In the genomic region with DNA sequence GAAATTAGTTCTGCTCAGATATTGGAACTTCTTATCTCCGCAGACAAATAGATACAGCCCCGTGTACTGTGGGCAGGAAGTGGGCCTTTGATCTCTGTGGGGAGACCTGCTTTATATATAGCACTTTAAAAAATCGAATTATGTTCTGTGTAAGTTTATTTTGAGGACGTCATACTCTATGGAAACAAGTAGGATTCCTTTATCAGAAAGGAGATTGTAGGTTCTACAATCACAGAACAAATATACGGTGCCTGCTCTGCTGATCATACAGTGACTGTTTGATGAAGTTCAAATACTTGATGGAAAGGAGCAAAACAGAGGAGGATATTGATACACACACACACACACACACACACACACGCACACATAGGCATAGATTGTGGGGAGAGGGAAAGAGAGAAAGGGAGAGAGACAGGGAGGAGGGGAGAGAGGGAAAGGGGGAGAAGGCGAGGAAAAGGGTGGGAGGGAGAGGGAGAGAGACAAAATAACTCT, we compare ENCODE assay signal across 24 cellular contexts. TPM values are rescaled to one million over a fixed set of nuclear protein-coding genes. Genes with fewer than 3 reads are reported as not detected.
DNase-seq lines count a peak whose midpoint lies in the region; ATAC-seq and TF ChIP-seq lines count a peak whose summit lies in the region.
"Had no signal": no experiment of that assay in that cellular context is flagged by ENCODE, and none has a peak within 500 bp of the region (broad histone marks: within the 10 kb centered on the region; RNA-seq: fewer than 3 reads in every experiment).

No MANE protein-coding gene starts in this region.

- H3K36me3 Mint-ChIP-seq in activated T-cell treated with anti-CD3 and anti-CD28 coated beads, Interleukin-2, amount 50 U/mL, for 4 hours (ENCODE audit: insufficient read depth), result no peaks in the 10 kb centered on the region
- peaks cover 2% of the 10 kb centered on the region for H3K36me3 Mint-ChIP-seq in effector memory CD8-positive, alpha-beta T cell (ENCODE audit: insufficient read depth)
- H3K36me3 Mint-ChIP-seq: activated naive CD4-positive, alpha-beta T cell treated with anti-CD3 and anti-CD28 coated beads, Interleukin-2, amount 50 U/mL, for 72 hours; stimulated activated memory B cell treated with anti-CD40 and anti-IgM and Interleukin-4, amounts not matched to agents 10 μg/mL and 1 μg/mL and 100 μg/mL, for 72 hours had no signal

- H3K4me1 ChIP-seq in Karpas-422 (ENCODE audit: low read length), result no peaks in the 10 kb centered on the region
- no peaks in the 10 kb centered on the region for H3K4me1 ChIP-seq in osteoblast (ENCODE audit: insufficient read depth, low read length)
- H3K4me1 ChIP-seq: breast epithelium, upper lobe of right lung had no signal

- H3K27me3 ChIP-seq in Karpas-422 (ENCODE audit: low read length) (no peaks in the 10 kb centered on the region), osteoblast (ENCODE audit: insufficient read depth, low read length) (no peaks in the 10 kb centered on the region)
- H3K27me3 ChIP-seq: breast epithelium, neutrophil, upper lobe of right lung had no signal

- DNase-seq in activated T-cell treated with anti-CD3 and anti-CD28 coated beads, Interleukin-2, amount 50 U/mL, for 4 hours, result no peak
- DNase-seq in activated T-cell treated with anti-CD3 and anti-CD28 coated beads, Interleukin-2, amount 50 U/mL, for 48 hours, result no peak
- peak; percentile 11 for DNase-seq in Karpas-422
- DNase-seq in effector memory CD8-positive, alpha-beta T cell, result no peak
- DNase-seq in stimulated activated naive CD8-positive, alpha-beta T cell treated with anti-CD3 and anti-CD28 coated beads, Interleukin-15, Interleukin-2, amounts not matched to agents 100 U/mL and 50 U/mL, for 24 hours, result no peak
- DNase-seq in osteoblast (ENCODE audit: insufficient read length, low spot score, missing footprints), result no peak
- DNase-seq: ACHN; midbrain; NCI-H345; retina; stimulated activated CD4-positive, alpha-beta T cell treated with anti-CD3 and anti-CD28 coated beads, Interleukin-15, amount 100 ng/mL, for 24 hours; upper lobe of right lung; WERI-Rb-1 had no signal

- TF ChIP-seq CTCF in osteoblast (IDR thresholded peaks at IDR 0.05; ENCODE audit: extremely low read depth, low read depth, low read length), result no peak

- no peak overlapping the region for H3K4me2 ChIP-seq in Karpas-422 (ENCODE audit: low read depth, low read length, poor library complexity, severe bottlenecking)
- no peak overlapping the region for H3K4me2 ChIP-seq in osteoblast (ENCODE audit: insufficient read depth, low read length)

- H3K4me3 ChIP-seq in Karpas-422 (ENCODE audit: low read length), result no peak overlapping the region
- H3K4me3 ChIP-seq in osteoblast (ENCODE audit: insufficient read depth, low read length), result no peak overlapping the region
- H3K4me3 ChIP-seq: breast epithelium, upper lobe of right lung had no signal

- peaks cover 11% of the 10 kb centered on the region for H3K4me1 Mint-ChIP-seq in activated T-cell treated with anti-CD3 and anti-CD28 coated beads, Interleukin-2, amount 50 U/mL, for 4 hours (ENCODE audit: low read depth)
- peaks cover 4 to 5% of the 10 kb centered on the region in 2 donors for H3K4me1 Mint-ChIP-seq in effector memory CD8-positive, alpha-beta T cell (ENCODE audit: low read depth in 2 of 2)
- H3K4me1 Mint-ChIP-seq: stimulated activated memory B cell treated with anti-CD40 and anti-IgM and Interleukin-4, amounts not matched to agents 10 μg/mL and 1 μg/mL and 100 μg/mL, for 72 hours had no signal

- H3K36me3 ChIP-seq in Karpas-422 (ENCODE audit: insufficient read depth, low read length) (no peaks in the 10 kb centered on the region), osteoblast (ENCODE audit: insufficient read depth, low read length) (no peaks in the 10 kb centered on the region)
- H3K36me3 ChIP-seq: breast epithelium, neutrophil, upper lobe of right lung, WERI-Rb-1 had no signal

- no peaks in the 10 kb centered on the region for H4K20me1 ChIP-seq in Karpas-422 (ENCODE audit: insufficient read depth, low read depth, low read length)
- no peaks in the 10 kb centered on the region for H4K20me1 ChIP-seq in osteoblast (ENCODE audit: insufficient read depth, low read length)

- no peak overlapping the region for H3K27ac Mint-ChIP-seq in effector memory CD8-positive, alpha-beta T cell
- H3K27ac Mint-ChIP-seq: dendritic cell treated with granulocyte-macrophage colony-stimulating factor and Interleukin-4, amounts not matched to agents 40 ng/mL and 50 ng/mL, for 4 days; stimulated activated memory B cell treated with anti-CD40 and anti-IgM and Interleukin-4, amounts not matched to agents 10 μg/mL and 1 μg/mL and 100 μg/mL, for 72 hours had no signal

- no peak overlapping the region for H2AFZ ChIP-seq in Karpas-422 (ENCODE audit: low read length)
- no peak overlapping the region for H2AFZ ChIP-seq in osteoblast (ENCODE audit: low read length)

- H3K9me2 ChIP-seq in Karpas-422 (replicated peaks; ENCODE audit: insufficient read depth, low read length), result no peaks in the 10 kb centered on the region

- H3K79me2 ChIP-seq in Karpas-422 (ENCODE audit: low read length) (no peaks in the 10 kb centered on the region), osteoblast (ENCODE audit: insufficient read depth, low read length) (no peaks in the 10 kb centered on the region)

- no peak overlapping the region for H3K9ac ChIP-seq in Karpas-422 (ENCODE audit: low read length)

- H3K27ac ChIP-seq in Karpas-422 (ENCODE audit: low read length), result no peak overlapping the region
- H3K27ac ChIP-seq in osteoblast (ENCODE audit: low read depth, low read length), result no peak overlapping the region
- H3K27ac ChIP-seq: neutrophil, upper lobe of right lung, WERI-Rb-1 had no signal

- no peaks in the 10 kb centered on the region for H3K9me3 Mint-ChIP-seq in activated T-cell treated with anti-CD3 and anti-CD28 coated beads, Interleukin-2, amount 50 U/mL, for 4 hours
- no peaks in the 10 kb centered on the region for H3K9me3 Mint-ChIP-seq in effector memory CD8-positive, alpha-beta T cell
- H3K9me3 Mint-ChIP-seq: activated naive CD4-positive, alpha-beta T cell treated with anti-CD3 and anti-CD28 coated beads, Interleukin-2, amount 50 U/mL, for 72 hours; dendritic cell treated with granulocyte-macrophage colony-stimulating factor and Interleukin-4, amounts not matched to agents 40 ng/mL and 50 ng/mL, for 4 days; stimulated activated memory B cell treated with anti-CD40 and anti-IgM and Interleukin-4, amounts not matched to agents 10 μg/mL and 1 μg/mL and 100 μg/mL, for 72 hours had no signal

- peak overlapping the region; percentile 37 for H3K4me3 Mint-ChIP-seq in activated T-cell treated with anti-CD3 and anti-CD28 coated beads, Interleukin-2, amount 50 U/mL, for 4 hours
- no peak overlapping the region for H3K4me3 Mint-ChIP-seq in effector memory CD8-positive, alpha-beta T cell
- H3K4me3 Mint-ChIP-seq: dendritic cell treated with granulocyte-macrophage colony-stimulating factor and Interleukin-4, amounts not matched to agents 40 ng/mL and 50 ng/mL, for 4 days; stimulated activated memory B cell treated with anti-CD40 and anti-IgM and Interleukin-4, amounts not matched to agents 10 μg/mL and 1 μg/mL and 100 μg/mL, for 72 hours had no signal

- H3K9me3 ChIP-seq in Karpas-422 (ENCODE audit: low read length) (no peaks in the 10 kb centered on the region), osteoblast (ENCODE audit: low read depth, low read length) (no peaks in the 10 kb centered on the region)
- H3K9me3 ChIP-seq: breast epithelium, neutrophil, upper lobe of right lung had no signal

- peaks cover 1% of the 10 kb centered on the region for H3K27me3 Mint-ChIP-seq in activated T-cell treated with anti-CD3 and anti-CD28 coated beads, Interleukin-2, amount 50 U/mL, for 4 hours (ENCODE audit: low read depth)
- peaks cover 30 to 58% of the 10 kb centered on the region in 2 donors for H3K27me3 Mint-ChIP-seq in effector memory CD8-positive, alpha-beta T cell
- H3K27me3 Mint-ChIP-seq: dendritic cell treated with granulocyte-macrophage colony-stimulating factor and Interleukin-4, amounts not matched to agents 40 ng/mL and 50 ng/mL, for 4 days had no signal

- peak; percentile 40 to 65 for ATAC-seq in activated T-cell treated with anti-CD3 and anti-CD28 coated beads, Interleukin-2, amount 50 U/mL, for 4 hours
- peak; percentile 54 for ATAC-seq in effector memory CD8-positive, alpha-beta T cell (replicated peaks)
- ATAC-seq in stimulated activated naive CD8-positive, alpha-beta T cell treated with anti-CD3 and anti-CD28 coated beads, Interleukin-15, Interleukin-2, amounts not matched to agents 100 U/mL and 50 U/mL, for 24 hours, result peak; percentile 43
- ATAC-seq in GM19452 (IDR thresholded peaks at IDR 0.05; ENCODE audit: unreplicated experiment) (no peak), HG02763 (IDR thresholded peaks at IDR 0.05; ENCODE audit: unreplicated experiment) (no peak)
- ATAC-seq: stimulated activated memory B cell treated with anti-CD40 and anti-IgM and Interleukin-4, amounts not matched to agents 10 μg/mL and 1 μg/mL and 100 μg/mL, for 72 hours; upper lobe of right lung had no signal

RNA-seq across cellular contexts. Expression of a gene that starts 14.7 kb away (rescaled TPM):
- total RNA-seq in activated T-cell treated with anti-CD3 and anti-CD28 coated beads, Interleukin-2, amount 50 U/mL, for 4 hours, result 1 to 10 TPM; 1.7 to 3.0 (median 1.8) TPM
- not detected in 2 replicates for total RNA-seq in Karpas-422 (2014; rRNA removed; shearing (Covaris generic); ENCODE audit: low replicate concordance)
- total RNA-seq in osteoblast, result 3.2 and 3.3 TPM in 2 replicates

RNA-seq across cellular contexts. Expression of a gene that starts 47.2 kb away (rescaled TPM):
- total RNA-seq in activated T-cell treated with anti-CD3 and anti-CD28 coated beads, Interleukin-2, amount 50 U/mL, for 4 hours, result 1 to 10 TPM; 5.9 to 7.7 (median 7.6) TPM
- total RNA-seq in Karpas-422 (2014; rRNA removed; shearing (Covaris generic); ENCODE audit: low replicate concordance), result 4.7 and 7.8 TPM in 2 replicates
- 17.4 and 22.1 TPM in 2 replicates for total RNA-seq in osteoblast

RNA-seq across cellular contexts. Expression of a gene that starts 47.2 kb away (rescaled TPM):
- 10 to 100 TPM; 54.7 to 56.2 (median 55.7) TPM for total RNA-seq in activated T-cell treated with anti-CD3 and anti-CD28 coated beads, Interleukin-2, amount 50 U/mL, for 4 hours
- total RNA-seq in Karpas-422 (2014; rRNA removed; shearing (Covaris generic); ENCODE audit: low replicate concordance), result 39.7 and 51.5 TPM in 2 replicates
- 16.5 and 18.8 TPM in 2 replicates for total RNA-seq in osteoblast

RNA-seq across cellular contexts. Expression of a gene that starts 59.3 kb away (rescaled TPM):
- not detected for total RNA-seq in activated T-cell treated with anti-CD3 and anti-CD28 coated beads, Interleukin-2, amount 50 U/mL, for 4 hours
- not detected in 2 replicates for total RNA-seq in Karpas-422 (2014; rRNA removed; shearing (Covaris generic); ENCODE audit: low replicate concordance)
- not detected in 2 replicates for total RNA-seq in osteoblast
- total RNA-seq: activated naive CD4-positive, alpha-beta T cell treated with anti-CD3 and anti-CD28 coated beads, Interleukin-2, amount 50 U/mL, for 72 hours; Daoy; frontal cortex; H1; M059J; upper lobe of right lung had no signal

Comparison
In these comparisons a context has a peak if more than half of its experiments do, and no peak if none do; other contexts are left out.
1. ATAC-seq: peak in activated T-cell treated with anti-CD3 and anti-CD28 coated beads, Interleukin-2, amount 50 U/mL, for 4 hours (2 of 2), effector memory CD8-positive, alpha-beta T cell (single experiment) and stimulated activated naive CD8-positive, alpha-beta T cell treated with anti-CD3 and anti-CD28 coated beads, Interleukin-15, Interleukin-2, amounts not matched to agents 100 U/mL and 50 U/mL, for 24 hours (single experiment); none in GM19452 (single experiment) and HG02763 (single experiment).